ENCODE assay signal across 8 cellular contexts in genomic region chr1:165369255-165369848, GRCh38. TPM values are rescaled to one million over a fixed set of nuclear protein-coding genes. Genes with fewer than 3 reads are reported as not detected.
DNase-seq lines count a peak whose midpoint lies in the region; ATAC-seq, FAIRE-seq and TF ChIP-seq lines count a peak whose summit lies in the region.

No MANE protein-coding gene starts in this region.

- ATAC-seq in Right ventricle myocardium inferior (no peak), HG02759 (IDR thresholded peaks at IDR 0.05; ENCODE audit: unreplicated experiment) (peak; percentile 60), pancreas (peak; percentile 60 to 88 (median 80)), GM21737 (IDR thresholded peaks at IDR 0.05; ENCODE audit: unreplicated experiment) (no peak)

- H3K9me3 ChIP-seq in pancreas: no peaks in the 10 kb centered on the region

- no peak for FAIRE-seq in pancreas (lab: Jason Lieb, UNC)

- 19 to 20% methylated on average over 9 of the region's 9 CpGs for WGBS in pancreas, 2 donors

- H3K27me3 ChIP-seq in pancreas: peaks cover 0 to 3% (median 0%) of the 10 kb centered on the region in 4 donors

- peak; percentile 97 for TF ChIP-seq CTCF in fibroblast of pulmonary artery (IDR thresholded peaks at IDR 0.05; ENCODE audit: low read length, missing control alignments)
- peak; percentile 64 to 88 (median 78) for TF ChIP-seq CTCF in pancreas (IDR thresholded peaks at IDR 0.05)

- DNase-seq in Right ventricle myocardium inferior (ENCODE audit: missing footprints): peak; percentile 79
- no peak for DNase-seq in cardiac septum (ENCODE audit: low spot score)
- DNase-seq in NCI-H748 (lab: John Stamatoyannopoulos, UW; ENCODE audit: unreplicated experiment): peak; percentile 53
- DNase-seq in activated T-cell treated with anti-CD3 and anti-CD28 coated beads for 48 hours (ENCODE audit: low read depth): peak; percentile 39
- peak; percentile 54 for DNase-seq in fibroblast of pulmonary artery (ENCODE audit: low read depth)
- DNase-seq in pancreas: peak in 4 of 6 donors; percentile 14 to 85 (median 58)

- H3K4me3 ChIP-seq in fibroblast of pulmonary artery (replicated peaks; ENCODE audit: low read depth, low read length): no peak overlapping the region
- H3K4me3 ChIP-seq in pancreas: no peak overlapping the region

- H3K27ac ChIP-seq in pancreas: no peak overlapping the region

- no peaks in the 10 kb centered on the region for H3K4me1 ChIP-seq in pancreas

- no peaks in the 10 kb centered on the region for H3K36me3 ChIP-seq in pancreas

- intact Hi-C loops in Right ventricle myocardium inferior (cut with DNase I): loop anchor here (1.0 kb wide), 1 partner anchor 240 kb away; no protein-coding TSS in a partner anchor
- intact Hi-C loops in cardiac septum (cut with DNase I): loop anchor here (5.0 kb wide), 1 partner anchor 227 kb away; no protein-coding TSS in a partner anchor
- intact Hi-C loops in pancreas (cut with DNase I): loop anchor here in 2 of 3 donors (5.0 to 10.0 kb wide), 3 partner anchors 112 to 225 kb away; no protein-coding TSS in a partner anchor

RNA-seq across cellular contexts. Expression of gene LMX1A, which starts 12.8 kb away (rescaled TPM):
- total RNA-seq in Right ventricle myocardium inferior (0.14 TPM), cardiac septum (0.22 TPM), pancreas (not detected)
- under 1 TPM in 1 of 2 donors, not detected in 1; 0.11 TPM for polyA plus RNA-seq in pancreas

Comparison
In these comparisons a context has a peak if more than half of its experiments do, and no peak if none do; other contexts are left out.
1. ATAC-seq: peak in HG02759 (single experiment) and pancreas (4 of 4); none in Right ventricle myocardium inferior (single experiment) and GM21737 (single experiment).